17 cellular contexts compared by ENCODE assay signal in genomic region chr12:79370021-79370420, GRCh38.
DNase-seq lines count a peak whose midpoint lies in the region; ATAC-seq and TF ChIP-seq lines count a peak whose summit lies in the region.
"Had no signal": no experiment of that assay in that cellular context is flagged by ENCODE, and none has a peak within 500 bp of the region (broad histone marks: within the 10 kb centered on the region; RNA-seq: fewer than 3 reads in every experiment).

No MANE protein-coding gene starts in this region.

- no peaks in the 10 kb centered on the region for H4K20me1 ChIP-seq in SK-N-SH (ENCODE audit: insufficient read depth)

- H3K27ac ChIP-seq in SK-N-SH (ENCODE audit: low read depth in 2 of 2, low read length in 1 of 2) (peak overlapping the region in 1 of 2 experiments; percentile 28; a peak in 1 of 4 replicates), brain microvascular endothelial cell (no peak overlapping the region)
- H3K27ac ChIP-seq in effector memory CD4-positive, alpha-beta T cell (ENCODE audit: insufficient read depth, low read length, poor library complexity, severe bottlenecking), result no peak overlapping the region
- H3K27ac ChIP-seq: 22Rv1; BLaER1 treated with 17β-estradiol and CSF1 and Interleukin-3, amounts not matched to agents 10 nM and 100 nM had no signal

- no peaks in the 10 kb centered on the region for H3K79me2 ChIP-seq in SK-N-SH (ENCODE audit: insufficient read depth)

- WGBS in SK-N-SH (ENCODE audit: low lambda C conversion rate), result 71% methylated on average over 2 of the region's 2 CpGs

- TF ChIP-seq EP300 in SK-N-SH (IDR thresholded peaks at IDR 0.05; ENCODE audit: borderline replicate concordance in 1 of 2, low read depth in 1 of 2, low read length in 1 of 2), result no peak

- POLR2A ChIA-PET in SK-N-SH (lab: Yijun Ruan, JAX), result no interaction called here

- ATAC-seq in SK-N-SH treated with all-trans-retinoic acid at 6 μM for 48 hours, result no peak
- ATAC-seq: CD8-positive, alpha-beta T cell; GM12878 had no signal

- peaks cover 9 to 10% of the 10 kb centered on the region in 2 experiments; a peak in 3 of 4 replicates for H3K4me1 ChIP-seq in SK-N-SH (ENCODE audit: control insufficient read depth in 1 of 2, insufficient read depth in 2 of 2, low read depth in 1 of 2, low read length in 1 of 2)
- no peaks in the 10 kb centered on the region for H3K4me1 ChIP-seq in effector memory CD4-positive, alpha-beta T cell (ENCODE audit: control insufficient read depth, insufficient read depth, low read length, poor library complexity, severe bottlenecking)

- H3K9me3 ChIP-seq in SK-N-SH, result no peaks in the 10 kb centered on the region
- H3K9me3 ChIP-seq in effector memory CD4-positive, alpha-beta T cell (ENCODE audit: control insufficient read depth, low read length), result no peaks in the 10 kb centered on the region

- in situ Hi-C loops in brain microvascular endothelial cell (cut with HindIII; ENCODE audit: low pct_ligation_motif_present, low sequenced_read_pairs), result no loop called here

- TF ChIP-seq CTCF in SK-N-SH (IDR thresholded peaks at IDR 0.05) (no peak), brain microvascular endothelial cell (IDR thresholded peaks at IDR 0.05; ENCODE audit: low read depth, low read length, missing control alignments) (no peak)

- DNase-seq in SK-N-SH, result no peak
- peak; percentile 6 for DNase-seq in brain microvascular endothelial cell
- peak; percentile 15 for DNase-seq in iris pigment epithelial cell (ENCODE audit: low read depth)
- no peak for DNase-seq in NCI-H510A (lab: John Stamatoyannopoulos, UW)
- DNase-seq in OCI-M2 (lab: John Stamatoyannopoulos, UW; ENCODE audit: unreplicated experiment), result no peak
- no peak for DNase-seq in amygdala (lab: John Stamatoyannopoulos, UW)
- no peak for DNase-seq in effector memory CD4-positive, alpha-beta T cell
- DNase-seq: CD8-positive, alpha-beta T cell; DMS 273 treated with DMSO at 0.1 percent for 48 hours; DMS53; DND-41; EL; H9 had no signal

- H3K4me3 ChIP-seq in SK-N-SH (ENCODE audit: low read depth in 2 of 2, low read length in 1 of 2) (no peak overlapping the region), brain microvascular endothelial cell (ENCODE audit: low read depth, low read length) (no peak overlapping the region)
- no peak overlapping the region for H3K4me3 ChIP-seq in effector memory CD4-positive, alpha-beta T cell (ENCODE audit: insufficient read depth, low read depth, low read length, poor library complexity, severe bottlenecking)
- H3K4me3 ChIP-seq: BLaER1 treated with 17β-estradiol and CSF1 and Interleukin-3, amounts not matched to agents 10 nM and 100 nM; GM12878 had no signal

- no peaks in the 10 kb centered on the region for H3K36me3 ChIP-seq in SK-N-SH (replicated peaks in 1 of 2; ENCODE audit: control insufficient read depth in 1 of 2, insufficient read depth in 2 of 2, low read length in 1 of 2)
- H3K36me3 ChIP-seq in brain microvascular endothelial cell (replicated peaks), result no peaks in the 10 kb centered on the region
- H3K36me3 ChIP-seq in effector memory CD4-positive, alpha-beta T cell (ENCODE audit: control insufficient read depth, insufficient read depth, low read length), result no peaks in the 10 kb centered on the region

- TF ChIP-seq RAD21 in SK-N-SH (IDR thresholded peaks at IDR 0.05; ENCODE audit: low read length), result no peak

- no peaks in the 10 kb centered on the region for H3K9me2 ChIP-seq in SK-N-SH

- no peak overlapping the region for H3K4me2 ChIP-seq in SK-N-SH
- H3K4me2 ChIP-seq: BLaER1 treated with 17β-estradiol and CSF1 and Interleukin-3, amounts not matched to agents 10 nM and 100 nM had no signal

- H3K27me3 ChIP-seq in SK-N-SH (ENCODE audit: insufficient read depth) (no peaks in the 10 kb centered on the region), brain microvascular endothelial cell (replicated peaks) (no peaks in the 10 kb centered on the region)
- H3K27me3 ChIP-seq in effector memory CD4-positive, alpha-beta T cell (replicated peaks; ENCODE audit: control insufficient read depth, insufficient read depth, low read length, poor library complexity, severe bottlenecking), result no peaks in the 10 kb centered on the region
- H3K27me3 ChIP-seq: BLaER1 treated with 17β-estradiol and CSF1 and Interleukin-3, amounts not matched to agents 10 nM and 100 nM had no signal

- no peak overlapping the region for H2AFZ ChIP-seq in SK-N-SH (ENCODE audit: low read depth)

- CTCF ChIA-PET in SK-N-SH (lab: Yijun Ruan, JAX), result interaction anchor here (0.6 to 1.2 kb wide), 3 partner anchors 12 to 25 kb away, joined by 3 to 4 read pairs (median 3); no protein-coding TSS in a partner anchor

- H3K9ac ChIP-seq in SK-N-SH, result no peak overlapping the region
- H3K9ac ChIP-seq: BLaER1 treated with 17β-estradiol and CSF1 and Interleukin-3, amounts not matched to agents 10 nM and 100 nM had no signal

- H3F3A ChIP-seq in SK-N-SH (replicated peaks; ENCODE audit: insufficient read depth), result peaks cover 6% of the 10 kb centered on the region

TF ChIP-seq in SK-N-SH treated with all-trans-retinoic acid at 6 μM for 48 hours, 23 proteins besides CTCF, POLR2A, EP300 and RAD21:
- TF ChIP-seq BACH2 (CRISPR knock-in tag; IDR thresholded peaks at IDR 0.05; ENCODE audit: borderline replicate concordance), result no peak
- TF ChIP-seq ISL1 (CRISPR knock-in tag; IDR thresholded peaks at IDR 0.05), result peak; percentile 90
- peak; percentile 57 for TF ChIP-seq ZFP30 (CRISPR knock-in tag; IDR thresholded peaks at IDR 0.05)

TF ChIP-seq in SK-N-SH, 30 proteins besides CTCF, POLR2A, EP300 and RAD21:
- TF ChIP-seq REST (IDR thresholded peaks at IDR 0.05; ENCODE audit: low read depth, low read length) (no peak), GABPA (IDR thresholded peaks at IDR 0.05; ENCODE audit: low read depth) (no peak), USF1 (IDR thresholded peaks at IDR 0.05; ENCODE audit: borderline replicate concordance, low read depth) (no peak), ELF1 (IDR thresholded peaks at IDR 0.05) (no peak), NRF1 (IDR thresholded peaks at IDR 0.05; ENCODE audit: low read depth, low read length) (no peak)
TF ChIP-seq in SK-N-SH: peak in this region for 0.

Comparison
In these comparisons a context has a peak if more than half of its experiments do, and no peak if none do; other contexts are left out.
1. DNase-seq: peak in brain microvascular endothelial cell (single experiment) and iris pigment epithelial cell (single experiment); none in SK-N-SH (single experiment), NCI-H510A (single experiment), OCI-M2 (single experiment), amygdala (0 of 56) and effector memory CD4-positive, alpha-beta T cell (0 of 3).